Comparison of ENCODE assay signal across 1 cellular context in genomic region chr16:8108991-8109509, GRCh38.
TF ChIP-seq lines count a peak whose summit lies in the region.

No MANE protein-coding gene starts in this region.

TF ChIP-seq in K562, 482 proteins besides CTCF, POLR2A, EP300 and RAD21 (continued from another document and continues in another):
- TF ChIP-seq CEBPZ (IDR thresholded peaks at IDR 0.05; ENCODE audit: borderline replicate concordance, low read depth, low read length) (no peak), JUNB (CRISPR knock-in tag; conservative IDR thresholded peaks at IDR 0.05) (no peak), ZBTB5 (IDR thresholded peaks at IDR 0.05) (0 out of 2 replicates have a peak, but pooled peaks have one; percentile 31), ARID1B (IDR thresholded peaks at IDR 0.05) (0 out of 2 replicates have a peak, but pooled peaks have one; percentile 7), PCBP2 (IDR thresholded peaks at IDR 0.05; ENCODE audit: low read depth, low read length, poor library complexity, severe bottlenecking) (no peak), HMGN3 (IDR thresholded peaks at IDR 0.05; ENCODE audit: borderline replicate concordance, extremely low read depth, insufficient read length, low read depth, low read length) (no peak), KLF16 (IDR thresholded peaks at IDR 0.05) (no peak), ZNF124 (CRISPR knock-in tag; IDR thresholded peaks at IDR 0.05) (no peak), ZNF224 (CRISPR knock-in tag; IDR thresholded peaks at IDR 0.05) (no peak), ZNF274 (IDR thresholded peaks at IDR 0.05; ENCODE audit: borderline replicate concordance, low read depth, low read length) (no peak), NCOR1 (IDR thresholded peaks at IDR 0.05) (peak; percentile 22; the same call in 1 of the 2 replicates), AFF1 (IDR thresholded peaks at IDR 0.05; ENCODE audit: low read depth in 1 of 2, partially characterized antibody in 2 of 2) (peak in 1 of 2 experiments; percentile 3), ESRRB (CRISPR knock-in tag; IDR thresholded peaks at IDR 0.05; ENCODE audit: borderline replicate concordance) (0 out of 2 replicates have a peak, but pooled peaks have one; percentile 4), RREB1 (CRISPR knock-in tag; IDR thresholded peaks at IDR 0.05) (peak; percentile 72; the same call in 1 of the 2 replicates), E4F1 (CRISPR knock-in tag; IDR thresholded peaks at IDR 0.05; ENCODE audit: borderline replicate concordance) (peak; percentile 58; the same call in 1 of the 2 replicates), PML (IDR thresholded peaks at IDR 0.05; ENCODE audit: low read length) (peak; percentile 29; the same call in 1 of the 2 replicates), TRIM28 (IDR thresholded peaks at IDR 0.05) (0 out of 2 replicates have a peak, but pooled peaks have one; percentile 8), ZNF282 (CRISPR knock-in tag; IDR thresholded peaks at IDR 0.05) (no peak), GATA2 (CRISPR knock-in tag; IDR thresholded peaks at IDR 0.05) (no peak; the same call in 1 of the 2 replicates), HDAC1 (IDR thresholded peaks at IDR 0.05) (0 out of 4 replicates have a peak, but pooled peaks of 1 of the 2 experiments have one; percentile 43), SRF (CRISPR knock-in tag; IDR thresholded peaks at IDR 0.05) (peak in 1 of 2 experiments; percentile 39; a peak in 1 of 4 replicates), SUPT5H (IDR thresholded peaks at IDR 0.05) (peak; percentile 83), TFE3 (CRISPR knock-in tag; IDR thresholded peaks at IDR 0.05) (no peak), FOXA3 (CRISPR knock-in tag; conservative IDR thresholded peaks at IDR 0.05 in 1 of 2, IDR thresholded peaks at IDR 0.05 in 1 of 2) (no peak), ZBTB9 (CRISPR knock-in tag; IDR thresholded peaks at IDR 0.05) (peak; percentile 71; the same call in 1 of the 2 replicates), HIVEP1 (CRISPR knock-in tag; IDR thresholded peaks at IDR 0.05) (0 out of 2 replicates have a peak, but pooled peaks have one; percentile 23), CTBP1 (IDR thresholded peaks at IDR 0.05; ENCODE audit: borderline replicate concordance) (0 out of 2 replicates have a peak, but pooled peaks have one; percentile 7), ZNF764 (CRISPR knock-in tag; IDR thresholded peaks at IDR 0.05; ENCODE audit: low read depth) (peak; percentile 32; the same call in 1 of the 2 replicates), KDM2B (CRISPR knock-in tag; IDR thresholded peaks at IDR 0.05) (no peak), NFYB (IDR thresholded peaks at IDR 0.05; ENCODE audit: extremely low read depth, insufficient read length) (peak; percentile 56)
